Comparison of ENCODE assay signal across 1 cellular context in genomic region chr5:124124711-124125229, GRCh38.
TF ChIP-seq lines count a peak whose summit lies in the region.

No MANE protein-coding gene starts in this region.

TF ChIP-seq in IMR-90, 13 proteins besides CTCF, POLR2A, EP300 and RAD21 (continued from another document):
- TF ChIP-seq, protein P1, sequence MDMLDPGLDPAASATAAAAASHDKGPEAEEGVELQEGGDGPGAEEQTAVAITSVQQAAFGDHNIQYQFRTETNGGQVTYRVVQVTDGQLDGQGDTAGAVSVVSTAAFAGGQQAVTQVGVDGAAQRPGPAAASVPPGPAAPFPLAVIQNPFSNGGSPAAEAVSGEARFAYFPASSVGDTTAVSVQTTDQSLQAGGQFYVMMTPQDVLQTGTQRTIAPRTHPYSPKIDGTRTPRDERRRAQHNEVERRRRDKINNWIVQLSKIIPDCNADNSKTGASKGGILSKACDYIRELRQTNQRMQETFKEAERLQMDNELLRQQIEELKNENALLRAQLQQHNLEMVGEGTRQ (IDR thresholded peaks at IDR 0.05; ENCODE audit: low read depth, low read length) = no peak
